Comparison of ENCODE assay signal across 3 cellular contexts in genomic region chr1:16675118-16675510, GRCh38. TPM values are rescaled to one million over a fixed set of nuclear protein-coding genes. Genes with fewer than 3 reads are reported as not detected.
"Had no signal": no experiment of that assay in that cellular context is flagged by ENCODE, and none has a peak within 500 bp of the region (broad histone marks: within the 10 kb centered on the region; RNA-seq: fewer than 3 reads in every experiment).

No MANE protein-coding gene starts in this region.

RNA-seq across cellular contexts. Expression of gene RNU1-3, which starts 8.4 kb away (rescaled TPM):
- total RNA-seq: LHCN-M2 had no signal
- polyA plus RNA-seq: IMR-90, SK-N-SH had no signal
